ENCODE assay signal across 8 cellular contexts in genomic region chr10:2978111-2978510, GRCh38.
DNase-seq lines count a peak whose midpoint lies in the region; ATAC-seq and TF ChIP-seq lines count a peak whose summit lies in the region.

No MANE protein-coding gene starts in this region.

- H3K27ac ChIP-seq in effector memory CD4-positive, alpha-beta T cell (ENCODE audit: insufficient read depth, low read length, poor library complexity, severe bottlenecking), result no peak overlapping the region

- H3K4me3 Mint-ChIP-seq in activated CD8-positive, alpha-beta T cell treated with anti-CD3 and anti-CD28 coated beads for 36 hours, result no peak overlapping the region
- no peak overlapping the region for H3K4me3 Mint-ChIP-seq in activated CD8-positive, alpha-beta T cell treated with anti-CD3 and anti-CD28 coated beads, Interleukin-2, amount 10 ng/mL, durations not matched to agents 7 days and 5 days
- no peak overlapping the region for H3K4me3 Mint-ChIP-seq in dendritic cell treated with granulocyte-macrophage colony-stimulating factor and Interleukin-4, amounts not matched to agents 40 ng/mL and 50 ng/mL, for 4 days
- no peak overlapping the region for H3K4me3 Mint-ChIP-seq in nephron

- no peaks in the 10 kb centered on the region for H3K36me3 ChIP-seq in effector memory CD4-positive, alpha-beta T cell (ENCODE audit: control insufficient read depth, insufficient read depth, low read length)

- H3K4me1 Mint-ChIP-seq in activated CD8-positive, alpha-beta T cell treated with anti-CD3 and anti-CD28 coated beads for 36 hours (ENCODE audit: low read depth), result no peaks in the 10 kb centered on the region
- no peaks in the 10 kb centered on the region for H3K4me1 Mint-ChIP-seq in activated CD8-positive, alpha-beta T cell treated with anti-CD3 and anti-CD28 coated beads, Interleukin-2, amount 10 ng/mL, durations not matched to agents 7 days and 5 days (ENCODE audit: low read depth)
- peaks cover 60% of the 10 kb centered on the region for H3K4me1 Mint-ChIP-seq in dendritic cell treated with granulocyte-macrophage colony-stimulating factor and Interleukin-4, amounts not matched to agents 40 ng/mL and 50 ng/mL, for 4 days (ENCODE audit: low read depth)
- no peaks in the 10 kb centered on the region for H3K4me1 Mint-ChIP-seq in nephron

- H3K9me3 ChIP-seq in effector memory CD4-positive, alpha-beta T cell (ENCODE audit: control insufficient read depth, low read length), result no peaks in the 10 kb centered on the region

- POLR2A ChIA-PET in activated CD8-positive, alpha-beta T cell treated with anti-CD3 and anti-CD28 coated beads for 36 hours (lab: Charles Lee), result interaction anchor here (0.6 kb wide), 1 partner anchor 1619 kb away, joined by 3 read pairs; no protein-coding TSS in a partner anchor
- POLR2A ChIA-PET in activated CD8-positive, alpha-beta T cell treated with anti-CD3 and anti-CD28 coated beads, Interleukin-2, amount 10 ng/mL, durations not matched to agents 7 days and 5 days (lab: Charles Lee), result no interaction called here

- ATAC-seq in activated CD8-positive, alpha-beta T cell treated with anti-CD3 and anti-CD28 coated beads for 36 hours, result peak; percentile 60
- ATAC-seq in activated CD8-positive, alpha-beta T cell treated with anti-CD3 and anti-CD28 coated beads, Interleukin-2, amount 10 ng/mL, durations not matched to agents 7 days and 5 days, result no peak
- peak; percentile 44 for ATAC-seq in HG02981 (IDR thresholded peaks at IDR 0.05; ENCODE audit: unreplicated experiment)

- intact Hi-C loops in activated CD8-positive, alpha-beta T cell treated with anti-CD3 and anti-CD28 coated beads for 36 hours (cut with micrococcal nuclease), result loop anchor here (5.0 kb wide), 1 partner anchor 51 kb away; no protein-coding TSS in a partner anchor
- intact Hi-C loops in dendritic cell treated with granulocyte-macrophage colony-stimulating factor and Interleukin-4, amounts not matched to agents 40 ng/mL and 50 ng/mL, for 4 days (cut with micrococcal nuclease), result loop anchor here (1.0 to 2.0 kb wide), 3 partner anchors 49 to 139 kb away; no protein-coding TSS in a partner anchor

- no peaks in the 10 kb centered on the region for H3K4me1 ChIP-seq in effector memory CD4-positive, alpha-beta T cell (ENCODE audit: control insufficient read depth, insufficient read depth, low read length, poor library complexity, severe bottlenecking)

- TF ChIP-seq CTCF in activated CD8-positive, alpha-beta T cell treated with anti-CD3 and anti-CD28 coated beads for 36 hours (IDR thresholded peaks at IDR 0.05), result peak; percentile 37
- peak; percentile 82 to 90 (median 87) for TF ChIP-seq CTCF in nephron (IDR thresholded peaks at IDR 0.05; ENCODE audit: unreplicated experiment in 3 of 3)

- CTCF ChIA-PET in activated CD8-positive, alpha-beta T cell treated with anti-CD3 and anti-CD28 coated beads for 36 hours (lab: Charles Lee), result interaction anchor here (0.7 to 1.9 kb wide), 9 partner anchors 17 to 358 kb away, joined by 3 to 6 read pairs (median 3); no protein-coding TSS in a partner anchor
- CTCF ChIA-PET in activated CD8-positive, alpha-beta T cell treated with anti-CD3 and anti-CD28 coated beads, Interleukin-2, amount 10 ng/mL, durations not matched to agents 7 days and 5 days (lab: Charles Lee), result no interaction called here

- H3K36me3 Mint-ChIP-seq in activated CD8-positive, alpha-beta T cell treated with anti-CD3 and anti-CD28 coated beads for 36 hours (ENCODE audit: low read depth), result no peaks in the 10 kb centered on the region
- H3K36me3 Mint-ChIP-seq in activated CD8-positive, alpha-beta T cell treated with anti-CD3 and anti-CD28 coated beads, Interleukin-2, amount 10 ng/mL, durations not matched to agents 7 days and 5 days (ENCODE audit: low read depth), result no peaks in the 10 kb centered on the region
- no peaks in the 10 kb centered on the region for H3K36me3 Mint-ChIP-seq in dendritic cell treated with granulocyte-macrophage colony-stimulating factor and Interleukin-4, amounts not matched to agents 40 ng/mL and 50 ng/mL, for 4 days (ENCODE audit: low read depth)
- H3K36me3 Mint-ChIP-seq in nephron (ENCODE audit: low read depth), result no peaks in the 10 kb centered on the region

- no peak for DNase-seq in activated CD8-positive, alpha-beta T cell treated with anti-CD3 and anti-CD28 coated beads for 36 hours
- no peak for DNase-seq in activated CD8-positive, alpha-beta T cell treated with anti-CD3 and anti-CD28 coated beads, Interleukin-2, amount 10 ng/mL, durations not matched to agents 7 days and 5 days
- peak; percentile 31 for DNase-seq in NCI-H774 (lab: John Stamatoyannopoulos, UW)
- no peak for DNase-seq in stimulated activated CD8-positive, alpha-beta memory T cell treated with anti-CD3 and anti-CD28 coated beads, Interleukin-4, amount 100 ng/mL, for 48 hours
- no peak for DNase-seq in effector memory CD4-positive, alpha-beta T cell

- H3K27ac Mint-ChIP-seq in activated CD8-positive, alpha-beta T cell treated with anti-CD3 and anti-CD28 coated beads for 36 hours, result no peak overlapping the region
- H3K27ac Mint-ChIP-seq in activated CD8-positive, alpha-beta T cell treated with anti-CD3 and anti-CD28 coated beads, Interleukin-2, amount 10 ng/mL, durations not matched to agents 7 days and 5 days, result no peak overlapping the region
- peak overlapping the region; percentile 83 for H3K27ac Mint-ChIP-seq in dendritic cell treated with granulocyte-macrophage colony-stimulating factor and Interleukin-4, amounts not matched to agents 40 ng/mL and 50 ng/mL, for 4 days
- no peak overlapping the region for H3K27ac Mint-ChIP-seq in nephron

- no peaks in the 10 kb centered on the region for H3K9me3 Mint-ChIP-seq in activated CD8-positive, alpha-beta T cell treated with anti-CD3 and anti-CD28 coated beads for 36 hours
- H3K9me3 Mint-ChIP-seq in activated CD8-positive, alpha-beta T cell treated with anti-CD3 and anti-CD28 coated beads, Interleukin-2, amount 10 ng/mL, durations not matched to agents 7 days and 5 days (ENCODE audit: insufficient read depth), result no peaks in the 10 kb centered on the region
- H3K9me3 Mint-ChIP-seq in dendritic cell treated with granulocyte-macrophage colony-stimulating factor and Interleukin-4, amounts not matched to agents 40 ng/mL and 50 ng/mL, for 4 days, result no peaks in the 10 kb centered on the region
- no peaks in the 10 kb centered on the region for H3K9me3 Mint-ChIP-seq in nephron

- H3K27me3 Mint-ChIP-seq in activated CD8-positive, alpha-beta T cell treated with anti-CD3 and anti-CD28 coated beads for 36 hours, result peaks cover 2% of the 10 kb centered on the region
- H3K27me3 Mint-ChIP-seq in activated CD8-positive, alpha-beta T cell treated with anti-CD3 and anti-CD28 coated beads, Interleukin-2, amount 10 ng/mL, durations not matched to agents 7 days and 5 days (ENCODE audit: low read depth), result no peaks in the 10 kb centered on the region
- H3K27me3 Mint-ChIP-seq in dendritic cell treated with granulocyte-macrophage colony-stimulating factor and Interleukin-4, amounts not matched to agents 40 ng/mL and 50 ng/mL, for 4 days, result peaks cover 1% of the 10 kb centered on the region
- peaks cover 9% of the 10 kb centered on the region for H3K27me3 Mint-ChIP-seq in nephron (ENCODE audit: low read depth)

- H3K4me3 ChIP-seq in effector memory CD4-positive, alpha-beta T cell (ENCODE audit: insufficient read depth, low read depth, low read length, poor library complexity, severe bottlenecking), result no peak overlapping the region

- no peaks in the 10 kb centered on the region for H3K27me3 ChIP-seq in effector memory CD4-positive, alpha-beta T cell (replicated peaks; ENCODE audit: control insufficient read depth, insufficient read depth, low read length, poor library complexity, severe bottlenecking)
